14 cellular contexts compared by ENCODE assay signal in genomic region chr22:41377846-41378245, GRCh38. TPM values are rescaled to one million over a fixed set of nuclear protein-coding genes. Genes with fewer than 3 reads are reported as not detected.
DNase-seq lines count a peak whose midpoint lies in the region; ATAC-seq and TF ChIP-seq lines count a peak whose summit lies in the region.
"Had no signal": no experiment of that assay in that cellular context is flagged by ENCODE, and none has a peak within 500 bp of the region (broad histone marks: within the 10 kb centered on the region; RNA-seq: fewer than 3 reads in every experiment).

No MANE protein-coding gene starts in this region.

- H3K27ac ChIP-seq in angular gyrus (ENCODE audit: low read depth, low read length), result peak overlapping the region; percentile 42
- peak overlapping the region; percentile 27 for H3K27ac ChIP-seq in psoas muscle
- H3K27ac ChIP-seq in tibial nerve, result peak overlapping the region in 1 of 4 donors; percentile 75
- H3K27ac ChIP-seq in adrenal gland, result peak overlapping the region in 2 of 5 donors; percentile 3 to 26

- H3K9me3 ChIP-seq in psoas muscle, result no peaks in the 10 kb centered on the region
- H3K9me3 ChIP-seq in tibial nerve, result no peaks in the 10 kb centered on the region
- no peaks in the 10 kb centered on the region for H3K9me3 ChIP-seq in adrenal gland (replicated peaks in 1 of 3)

- no peak for TF ChIP-seq CTCF in psoas muscle (IDR thresholded peaks at IDR 0.05)
- no peak for TF ChIP-seq CTCF in tibial nerve (IDR thresholded peaks at IDR 0.05)
- no peak for TF ChIP-seq CTCF in adrenal gland (IDR thresholded peaks at IDR 0.05)

- intact Hi-C loops in psoas muscle (cut with DNase I) (no loop called here), adrenal gland (cut with DNase I) (no loop called here)

- no peaks in the 10 kb centered on the region for H3K36me3 ChIP-seq in psoas muscle (ENCODE audit: insufficient read depth in 1 of 2, low read depth in 1 of 2)
- peaks cover 0 to 13% (median 0%) of the 10 kb centered on the region in 3 donors for H3K36me3 ChIP-seq in tibial nerve
- no peaks in the 10 kb centered on the region for H3K36me3 ChIP-seq in adrenal gland (replicated peaks in 1 of 2)

- TF ChIP-seq EP300 in tibial nerve (IDR thresholded peaks at IDR 0.05), result no peak

- H3K4me3 ChIP-seq in psoas muscle, result no peak overlapping the region
- H3K4me3 ChIP-seq in tibial nerve, result no peak overlapping the region
- no peak overlapping the region for H3K4me3 ChIP-seq in adrenal gland
- H3K4me3 ChIP-seq: GM12878 had no signal

- TF ChIP-seq POLR2A in tibial nerve (IDR thresholded peaks at IDR 0.05) (no peak), adrenal gland (IDR thresholded peaks at IDR 0.05) (no peak)

- 58 to 72% (median 62%) methylated on average over 6 of the region's 6 CpGs for WGBS in psoas muscle, 3 donors
- WGBS in tibial nerve, 2 donors, result 61 to 65% methylated on average over 6 of the region's 6 CpGs
- WGBS in adrenal gland, 4 donors, result 51 to 65% (median 55%) methylated on average over 6 of the region's 6 CpGs

- H3K4me1 ChIP-seq in psoas muscle, result peaks cover 8% of the 10 kb centered on the region
- peaks cover 0 to 33% (median 12%) of the 10 kb centered on the region in 4 donors for H3K4me1 ChIP-seq in tibial nerve
- peaks cover 14 to 18% of the 10 kb centered on the region in 2 donors for H3K4me1 ChIP-seq in adrenal gland (replicated peaks in 1 of 2)

- H3K27me3 ChIP-seq in psoas muscle (ENCODE audit: insufficient read depth in 3 of 3, low read length in 2 of 3), result no peaks in the 10 kb centered on the region
- H3K27me3 ChIP-seq in tibial nerve, result no peaks in the 10 kb centered on the region
- no peaks in the 10 kb centered on the region for H3K27me3 ChIP-seq in adrenal gland

- ATAC-seq in psoas muscle (no peak), HG03378 (IDR thresholded peaks at IDR 0.05; ENCODE audit: unreplicated experiment) (no peak), HG03457 (IDR thresholded peaks at IDR 0.05; ENCODE audit: unreplicated experiment) (no peak)
- ATAC-seq: GM12878 had no signal

- DNase-seq in SKM-1 treated with dmso at 0.1 percent for 144 hours (lab: John Stamatoyannopoulos, UW; ENCODE audit: unreplicated experiment), result peak; percentile 12
- no peak for DNase-seq in SKM-1 (lab: John Stamatoyannopoulos, UW; ENCODE audit: unreplicated experiment)
- no peak for DNase-seq in psoas muscle
- DNase-seq in tibial nerve (ENCODE audit: low spot score in 2 of 2), result no peak
- DNase-seq in adrenal gland, result no peak
- DNase-seq: HCEC 1CT, NCI-H1092 treated with DMSO at 0.1 percent for 48 hours, NCI-H446 treated with DMSO at 0.1 percent for 48 hours, NCI-H748 treated with DMSO at 0.1 percent for 48 hours, SHP77 treated with DMSO at 0.1 percent for 48 hours had no signal

RNA-seq across cellular contexts. Expression of gene TEF, which starts 3.9 kb away (rescaled TPM):
- 10 to 100 TPM; 11.7 to 23.9 (median 16.1) TPM for total RNA-seq in psoas muscle
- polyA plus RNA-seq in psoas muscle, result 1 to 10 TPM; 2.0 to 7.8 (median 6.2) TPM
- total RNA-seq in tibial nerve, result 10 to 100 TPM; 20.1 to 49.4 (median 43.9) TPM
- total RNA-seq in adrenal gland, result 10 to 100 TPM; 17.0 to 33.9 (median 23.9) TPM
- polyA plus RNA-seq in adrenal gland, result 10 to 100 TPM; 11.8 to 17.5 (median 15.2) TPM
